25 cellular contexts compared by ENCODE assay signal in genomic region chr11:9880657-9881056, GRCh38.
"Had no signal": no experiment of that assay in that cellular context is flagged by ENCODE, and none has a peak within 500 bp of the region (broad histone marks: within the 10 kb centered on the region; RNA-seq: fewer than 3 reads in every experiment).

No MANE protein-coding gene starts in this region.

- ATAC-seq: activated CD4-positive, CD25-positive, alpha-beta regulatory T cell treated with anti-CD3 and anti-CD28 coated beads, Interleukin-2, amount 50 U/mL, for 24 hours; activated CD8-positive, alpha-beta T cell treated with anti-CD3 and anti-CD28 coated beads for 36 hours had no signal

- H3K36me3 Mint-ChIP-seq: activated naive CD4-positive, alpha-beta T cell treated with anti-CD3 and anti-CD28 coated beads, Interleukin-2, amount 50 U/mL, for 24 hours had no signal

- H3K4me3 Mint-ChIP-seq: activated CD8-positive, alpha-beta T cell treated with anti-CD3 and anti-CD28 coated beads for 36 hours; activated naive CD4-positive, alpha-beta T cell treated with anti-CD3 and anti-CD28 coated beads, Interleukin-2, amount 50 U/mL, for 24 hours; brain; T-helper 1 cell treated with Interleukin-12 subunit alpha and Interleukin-12 subunit beta and Interleukin-4 antibody, amounts not matched to agents 30 μg/mL and 1 μg/mL, for 36 hours had no signal

- H3K4me1 Mint-ChIP-seq: activated naive CD4-positive, alpha-beta T cell treated with anti-CD3 and anti-CD28 coated beads, Interleukin-2, amount 50 U/mL, for 24 hours had no signal

- H3K27me3 Mint-ChIP-seq: activated CD8-positive, alpha-beta T cell treated with anti-CD3 and anti-CD28 coated beads for 36 hours; activated naive CD4-positive, alpha-beta T cell treated with anti-CD3 and anti-CD28 coated beads, Interleukin-2, amount 50 U/mL, for 24 hours; brain had no signal

- H3K27ac ChIP-seq: SJSA1 had no signal

- H3K9me3 ChIP-seq: SJSA1 had no signal

- H3K4me3 ChIP-seq: SJSA1 had no signal

- H3K36me3 ChIP-seq: SJSA1 had no signal

- FAIRE-seq: astrocyte, colon, RCC 7860 had no signal

- H3K27ac Mint-ChIP-seq: activated CD8-positive, alpha-beta T cell treated with anti-CD3 and anti-CD28 coated beads for 36 hours; activated naive CD4-positive, alpha-beta T cell treated with anti-CD3 and anti-CD28 coated beads, Interleukin-2, amount 50 U/mL, for 24 hours; T-helper 1 cell treated with Interleukin-12 subunit alpha and Interleukin-12 subunit beta and Interleukin-4 antibody, amounts not matched to agents 30 μg/mL and 1 μg/mL, for 36 hours had no signal

- H3K9me3 Mint-ChIP-seq: activated CD8-positive, alpha-beta T cell treated with anti-CD3 and anti-CD28 coated beads for 36 hours; activated naive CD4-positive, alpha-beta T cell treated with anti-CD3 and anti-CD28 coated beads, Interleukin-2, amount 50 U/mL, for 24 hours; T-helper 1 cell treated with Interleukin-12 subunit alpha and Interleukin-12 subunit beta and Interleukin-4 antibody, amounts not matched to agents 30 μg/mL and 1 μg/mL, for 36 hours had no signal

- H3K27me3 ChIP-seq: SJSA1 had no signal

- DNase-seq: activated CD4-positive, alpha-beta T cell treated with anti-CD3 and anti-CD28 coated beads for 4 hours; activated CD8-positive, alpha-beta memory T cell treated with anti-CD3 and anti-CD28 coated beads, Interleukin-2, amount 50 U/mL, for 48 hours; activated CD8-positive, alpha-beta T cell treated with anti-CD3 and anti-CD28 coated beads for 36 hours; activated effector memory CD4-positive, alpha-beta T cell treated with Interleukin-2 at 50 U/mL for 16 hours; activated naive CD4-positive, alpha-beta T cell; activated T-cell treated with anti-CD3 and anti-CD28 coated beads, Interleukin-2, amount 50 U/mL, for 1 hour; amygdala; MM.1S; NCI-H1105; NCI-H1436; NCI-H1694 treated with DMSO at 0.1 percent for 48 hours; NCI-H2029 treated with DMSO at 0.1 percent for 48 hours; NCI-H510A treated with DMSO at 0.1 percent for 48 hours; NCI-H69; NK-92 treated with Interleukin-12 subunit alpha and Interleukin-12 subunit beta, amount 100 ng/mL, for 24 hours; OCI-M1; SHP77 had no signal
